ENCODE assay signal across 8 cellular contexts in the genomic region with DNA sequence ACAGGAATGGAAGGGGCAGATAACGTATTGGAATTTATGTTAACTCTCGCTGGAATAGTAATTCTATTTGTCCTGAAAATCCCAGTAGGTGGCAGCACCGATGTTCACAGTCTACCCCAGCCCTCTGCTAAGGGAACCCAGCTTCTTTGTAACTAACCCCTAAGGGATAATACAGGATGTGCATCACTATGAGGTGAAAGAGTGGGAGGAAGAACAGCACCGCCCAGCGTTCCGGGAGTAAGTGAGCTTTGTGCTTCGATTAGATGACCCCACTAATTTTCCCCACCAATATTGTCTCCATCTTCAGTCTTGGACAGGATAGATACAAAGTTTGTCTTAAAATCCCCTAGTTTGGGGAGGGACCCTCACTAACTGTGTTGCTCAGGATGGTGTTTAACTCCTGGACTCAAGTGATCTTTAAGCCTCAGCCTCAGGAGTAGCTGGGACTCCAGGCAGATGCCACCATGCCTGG. TPM values are rescaled to one million over a fixed set of nuclear protein-coding genes. Genes with fewer than 3 reads are reported as not detected.
DNase-seq lines count a peak whose midpoint lies in the region; ATAC-seq, FAIRE-seq and TF ChIP-seq lines count a peak whose summit lies in the region.

No MANE protein-coding gene starts in this region.

- TF ChIP-seq CTCF in LNCaP clone FGC (IDR thresholded peaks at IDR 0.05; ENCODE audit: control insufficient read depth, extremely low read depth, insufficient read depth) (peak; percentile 44), heart right ventricle (IDR thresholded peaks at IDR 0.05) (peak; percentile 49 to 86 (median 72)), upper lobe of left lung (IDR thresholded peaks at IDR 0.05) (peak; percentile 60 to 88 (median 72))

- TF ChIP-seq POLR2A in H54 (IDR thresholded peaks at IDR 0.05; ENCODE audit: low read depth, low read length): no peak
- peak in 2 of 4 donors; percentile 33 to 58 for TF ChIP-seq POLR2A in upper lobe of left lung (IDR thresholded peaks at IDR 0.05)

- H3K27me3 ChIP-seq in heart right ventricle: peaks cover 0 to 4% (median 0%) of the 10 kb centered on the region in 7 donors
- H3K27me3 ChIP-seq in upper lobe of left lung: no peaks in the 10 kb centered on the region

- peaks cover 26% of the 10 kb centered on the region for H3K4me1 Mint-ChIP-seq in activated naive CD8-positive, alpha-beta T cell treated with anti-CD3 and anti-CD28 coated beads for 36 hours

- peaks cover 23% of the 10 kb centered on the region for H3K36me3 Mint-ChIP-seq in activated naive CD8-positive, alpha-beta T cell treated with anti-CD3 and anti-CD28 coated beads for 36 hours

- WGBS in heart right ventricle, 2 donors: 2 to 3% methylated on average over 7 of the region's 7 CpGs
- 0 to 1% methylated on average over 7 of the region's 7 CpGs for WGBS in upper lobe of left lung, 2 donors

- H3K9ac ChIP-seq in SK-N-MC (ENCODE audit: insufficient read length): no peak overlapping the region

- H3K4me1 ChIP-seq in heart right ventricle (peaks cover 0 to 69% (median 7%) of the 10 kb centered on the region in 9 donors), upper lobe of left lung (peaks cover 8 to 33% (median 26%) of the 10 kb centered on the region in 4 donors)

- no peaks in the 10 kb centered on the region for H3K27me3 Mint-ChIP-seq in activated naive CD8-positive, alpha-beta T cell treated with anti-CD3 and anti-CD28 coated beads for 36 hours

- H3K27ac Mint-ChIP-seq in activated naive CD8-positive, alpha-beta T cell treated with anti-CD3 and anti-CD28 coated beads for 36 hours: no peak overlapping the region

- no peaks in the 10 kb centered on the region for H3K9me3 Mint-ChIP-seq in activated naive CD8-positive, alpha-beta T cell treated with anti-CD3 and anti-CD28 coated beads for 36 hours

- intact Hi-C loops in heart right ventricle (cut with DNase I): loop anchor here in 8 of 10 donors (1.0 to 10.0 kb wide), 5 partner anchors 62 to 78 kb away; no protein-coding TSS in a partner anchor

- peak; percentile 86 to 94 (median 91) for ATAC-seq in heart right ventricle
- peak; percentile 89 to 93 for ATAC-seq in upper lobe of left lung (ENCODE audit: low FRiP score in 2 of 2)

- no peak overlapping the region for H3K4me3 ChIP-seq in LNCaP clone FGC (ENCODE audit: low read depth, low read length)
- peak overlapping the region; percentile 43 for H3K4me3 ChIP-seq in SK-N-MC
- H3K4me3 ChIP-seq in heart right ventricle: peak overlapping the region; percentile 34 to 77 (median 65)
- peak overlapping the region in 3 of 4 donors; percentile 51 to 62 (median 60) for H3K4me3 ChIP-seq in upper lobe of left lung

- no peak overlapping the region for H3K27ac ChIP-seq in SK-N-MC
- H3K27ac ChIP-seq in heart right ventricle: peak overlapping the region; percentile 17 to 99 (median 88)
- peak overlapping the region; percentile 81 to 92 (median 88) for H3K27ac ChIP-seq in upper lobe of left lung

- H3K36me3 ChIP-seq in SK-N-MC (ENCODE audit: insufficient read depth, low read length) (no peaks in the 10 kb centered on the region), heart right ventricle (peaks cover 0 to 65% (median 21%) of the 10 kb centered on the region in 9 donors), upper lobe of left lung (peaks cover 16 to 48% (median 42%) of the 10 kb centered on the region in 4 donors)

- no peaks in the 10 kb centered on the region for H3K9me3 ChIP-seq in SK-N-MC (ENCODE audit: low read depth, low read length)
- H3K9me3 ChIP-seq in heart right ventricle: no peaks in the 10 kb centered on the region
- no peaks in the 10 kb centered on the region for H3K9me3 ChIP-seq in upper lobe of left lung

- no peak overlapping the region for H3K4me3 Mint-ChIP-seq in activated naive CD8-positive, alpha-beta T cell treated with anti-CD3 and anti-CD28 coated beads for 36 hours

- peak; percentile 83 for DNase-seq in GDM1 (lab: John Stamatoyannopoulos, UW)
- DNase-seq in H54 (ENCODE audit: insufficient read length, low spot score): peak; percentile 76
- peak; percentile 50 for DNase-seq in LNCaP clone FGC (ENCODE audit: low read depth)
- DNase-seq in SK-N-MC (ENCODE audit: low read depth, low spot score): peak; percentile 97
- peak; percentile 76 for DNase-seq in activated naive CD8-positive, alpha-beta T cell treated with anti-CD3 and anti-CD28 coated beads for 36 hours
- peak; percentile 57 to 88 for DNase-seq in heart right ventricle
- DNase-seq in pons (ENCODE audit: low spot score): peak; percentile 88
- DNase-seq in upper lobe of left lung: peak in 1 of 2 donors; percentile 81

- TF ChIP-seq EP300 in upper lobe of left lung (IDR thresholded peaks at IDR 0.05): no peak

- peak; percentile 98 for FAIRE-seq in H54 (lab: Jason Lieb, UNC)

RNA-seq across cellular contexts. Expression of a gene that starts 2.7 kb away (rescaled TPM):
- 100 to 1,000 TPM; 125 to 147 TPM for total RNA-seq in activated naive CD8-positive, alpha-beta T cell treated with anti-CD3 and anti-CD28 coated beads for 36 hours
- total RNA-seq in heart right ventricle (100 to 1,000 TPM in 1 of 10 donors, 10 to 100 TPM in 8, 1 to 10 TPM in 1; 9.1 to 109 (median 15.7) TPM), upper lobe of left lung (100 to 1,000 TPM in 2 of 6 donors, 10 to 100 TPM in 4; 43.0 to 148 (median 63.4) TPM)
- polyA plus RNA-seq in heart right ventricle: 1 to 10 TPM; 3.9 to 6.4 TPM
